ENCODE assay signal across 12 cellular contexts in the genomic region with DNA sequence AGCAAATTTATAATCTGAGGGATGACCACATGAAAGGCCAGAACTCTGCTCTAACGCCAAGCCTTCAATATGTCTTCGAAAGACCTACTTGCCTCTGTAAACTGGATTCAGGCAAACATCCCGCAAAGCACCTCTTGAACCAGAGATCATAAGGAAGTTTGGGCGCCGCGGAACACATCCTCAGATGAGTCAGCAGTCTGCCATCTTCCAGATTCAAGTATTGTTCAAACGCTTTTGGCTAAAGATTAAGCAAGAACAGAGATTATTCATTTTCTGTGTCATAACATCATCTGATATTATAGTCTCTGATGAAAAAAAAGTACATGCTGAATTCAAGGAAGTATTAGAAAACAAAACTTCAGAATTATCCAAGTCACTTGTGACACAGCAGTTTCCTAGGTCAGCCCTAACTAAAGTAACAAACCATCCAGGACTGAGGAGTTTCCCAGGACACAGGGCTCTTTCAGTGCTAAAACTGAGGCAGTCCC. TPM values are rescaled to one million over a fixed set of nuclear protein-coding genes. Genes with fewer than 3 reads are reported as not detected.
DNase-seq lines count a peak whose midpoint lies in the region; ATAC-seq lines count a peak whose summit lies in the region.
"Had no signal": no experiment of that assay in that cellular context is flagged by ENCODE, and none has a peak within 500 bp of the region (broad histone marks: within the 10 kb centered on the region; RNA-seq: fewer than 3 reads in every experiment).

No MANE protein-coding gene starts in this region.

- H3K27me3 ChIP-seq in ACC112 (ENCODE audit: insufficient read depth, low read length): no peaks in the 10 kb centered on the region

- H3K27ac Mint-ChIP-seq in activated T-helper 17 cell treated with anti-CD3 and anti-CD28 coated beads, Interleukin-2, amount 50 U/mL, for 72 hours: peak overlapping the region; percentile 2
- H3K27ac Mint-ChIP-seq: immature natural killer cell had no signal

- H3K4me1 Mint-ChIP-seq in activated T-helper 17 cell treated with anti-CD3 and anti-CD28 coated beads, Interleukin-2, amount 50 U/mL, for 72 hours: peaks cover 12% of the 10 kb centered on the region

- ATAC-seq in activated T-helper 17 cell treated with anti-CD3 and anti-CD28 coated beads, Interleukin-2, amount 50 U/mL, for 72 hours (replicated peaks): no peak
- ATAC-seq in GM18870 (IDR thresholded peaks at IDR 0.05; ENCODE audit: unreplicated experiment) (no peak), GM21529 (IDR thresholded peaks at IDR 0.05; ENCODE audit: unreplicated experiment) (no peak)
- ATAC-seq: activated CD4-positive, CD25-positive, alpha-beta regulatory T cell treated with anti-CD3 and anti-CD28 coated beads, Interleukin-2, amount 50 U/mL, for 24 hours had no signal

- DNase-seq in EH (ENCODE audit: low read depth) (peak; percentile 16), foreskin melanocyte (peak; percentile 93), midbrain (lab: John Stamatoyannopoulos, UW) (no peak), NCI-H1092 treated with DMSO at 0.1 percent for 48 hours (lab: John Stamatoyannopoulos, UW) (no peak)
- DNase-seq: immature natural killer cell; stimulated activated CD4-positive, alpha-beta T cell treated with anti-CD3 and anti-CD28 coated beads, Interleukin-4, amount 100 ng/mL, for 24 hours; substantia nigra had no signal

- no peaks in the 10 kb centered on the region for H3K27me3 Mint-ChIP-seq in activated T-helper 17 cell treated with anti-CD3 and anti-CD28 coated beads, Interleukin-2, amount 50 U/mL, for 72 hours

- peak overlapping the region; percentile 59 for H2AFZ ChIP-seq in ACC112 (ENCODE audit: low read length, unreplicated experiment)

- H3K36me3 Mint-ChIP-seq in activated T-helper 17 cell treated with anti-CD3 and anti-CD28 coated beads, Interleukin-2, amount 50 U/mL, for 72 hours (ENCODE audit: low read depth): peaks cover 85% of the 10 kb centered on the region

- no peaks in the 10 kb centered on the region for H3K9me3 Mint-ChIP-seq in activated T-helper 17 cell treated with anti-CD3 and anti-CD28 coated beads, Interleukin-2, amount 50 U/mL, for 72 hours
- H3K9me3 Mint-ChIP-seq: immature natural killer cell had no signal

- H3K4me1 ChIP-seq in ACC112 (ENCODE audit: control insufficient read depth, insufficient read depth, low read length, unreplicated experiment): peaks cover 43% of the 10 kb centered on the region

- H3K4me3 Mint-ChIP-seq in activated T-helper 17 cell treated with anti-CD3 and anti-CD28 coated beads, Interleukin-2, amount 50 U/mL, for 72 hours: no peak overlapping the region
- H3K4me3 Mint-ChIP-seq: immature natural killer cell had no signal

- peaks cover 24% of the 10 kb centered on the region for H3K36me3 ChIP-seq in ACC112 (ENCODE audit: insufficient read depth, low read length)

- no peaks in the 10 kb centered on the region for H3K79me2 ChIP-seq in ACC112 (ENCODE audit: control insufficient read depth, insufficient read depth, low read length, unreplicated experiment)

- H3K27ac ChIP-seq in ACC112 (ENCODE audit: low read depth, low read length): peak overlapping the region; percentile 98

- no peak overlapping the region for H3K4me3 ChIP-seq in ACC112 (ENCODE audit: low read depth, low read length)

RNA-seq across cellular contexts. Expression of a gene that starts 20.8 kb away (rescaled TPM):
- 10 to 100 TPM in 1 of 2 donors, 1 to 10 TPM in 1; 9.6 to 16.2 TPM for total RNA-seq in activated T-helper 17 cell treated with anti-CD3 and anti-CD28 coated beads, Interleukin-2, amount 50 U/mL, for 72 hours

Comparison
In these comparisons a context has a peak if more than half of its experiments do, and no peak if none do; other contexts are left out.
1. DNase-seq: peak in EH (single experiment) and foreskin melanocyte (single experiment); none in midbrain (single experiment) and NCI-H1092 treated with DMSO at 0.1 percent for 48 hours (single experiment).